Comparison of ENCODE assay signal across 1 cellular context in genomic region chr11:118789501-118790356, GRCh38.
TF ChIP-seq lines count a peak whose summit lies in the region.

No MANE protein-coding gene starts in this region.

TF ChIP-seq in K562, 482 proteins besides CTCF, POLR2A, EP300 and RAD21 (continued from another document and continues in another):
- TF ChIP-seq PKNOX1 (IDR thresholded peaks at IDR 0.05): peak; percentile 86
- TF ChIP-seq ZNF277 (CRISPR knock-in tag; IDR thresholded peaks at IDR 0.05; ENCODE audit: borderline replicate concordance): no peak
- no peak for TF ChIP-seq ZNF589 (CRISPR knock-in tag; IDR thresholded peaks at IDR 0.05; ENCODE audit: low read depth)
- TF ChIP-seq ARNT (IDR thresholded peaks at IDR 0.05): 0 out of 4 replicates have a peak, but pooled peaks of 1 of the 2 experiments have one; percentile 5
- no peak for TF ChIP-seq ESRRB (CRISPR knock-in tag; IDR thresholded peaks at IDR 0.05; ENCODE audit: borderline replicate concordance)
- TF ChIP-seq MAFG (tag; conservative IDR thresholded peaks at IDR 0.05): 0 out of 2 replicates have a peak, but pooled peaks have one; percentile 24
- TF ChIP-seq KDM5B (IDR thresholded peaks at IDR 0.05; ENCODE audit: insufficient replicate concordance, low read depth, low read length): peak; percentile 17
- TF ChIP-seq GATA2 (CRISPR knock-in tag; IDR thresholded peaks at IDR 0.05): 0 out of 2 replicates have a peak, but pooled peaks have one; percentile 9
- TF ChIP-seq VEZF1 (CRISPR knock-in tag; IDR thresholded peaks at IDR 0.05): no peak
- no peak for TF ChIP-seq ZNF79 (CRISPR knock-in tag; IDR thresholded peaks at IDR 0.05; ENCODE audit: low read depth)
- no peak for TF ChIP-seq ZC3H4 (CRISPR knock-in tag; IDR thresholded peaks at IDR 0.05; ENCODE audit: borderline replicate concordance)
- TF ChIP-seq MEIS2 (IDR thresholded peaks at IDR 0.05; ENCODE audit: partially characterized antibody): peak; percentile 34
- 0 out of 2 replicates have a peak, but pooled peaks have one; percentile 5 for TF ChIP-seq ZEB2 (IDR thresholded peaks at IDR 0.05)
- 0 out of 2 replicates have a peak, but pooled peaks have one; percentile 18 for TF ChIP-seq MBD2 (IDR thresholded peaks at IDR 0.05; ENCODE audit: borderline replicate concordance, low read depth)
- peak; percentile 51 for TF ChIP-seq HMBOX1 (IDR thresholded peaks at IDR 0.05)
- TF ChIP-seq SMARCA4 (IDR thresholded peaks at IDR 0.05): no peak; the same call in 1 of the 2 replicates
- TF ChIP-seq PBX2 (CRISPR knock-in tag; IDR thresholded peaks at IDR 0.05; ENCODE audit: low read depth): 0 out of 2 replicates have a peak, but pooled peaks have one; percentile 7
- TF ChIP-seq PBX2 (tag; conservative IDR thresholded peaks at IDR 0.05; ENCODE audit: low read depth): peak; percentile 55
- peak; percentile 9; the same call in 1 of the 2 replicates for TF ChIP-seq SOX6 (IDR thresholded peaks at IDR 0.05)
- peak; percentile 11 to 24; a peak in 2 of 4 replicates for TF ChIP-seq MLLT1 (IDR thresholded peaks at IDR 0.05)
- no peak for TF ChIP-seq ZNF184 (CRISPR knock-in tag; IDR thresholded peaks at IDR 0.05)
- TF ChIP-seq MIER1 (IDR thresholded peaks at IDR 0.05; ENCODE audit: low read depth): peak; percentile 26; the same call in 1 of the 2 replicates
- peak in 1 of 2 experiments; percentile 42; a peak in 2 of 4 replicates for TF ChIP-seq ZNF318 (IDR thresholded peaks at IDR 0.05; ENCODE audit: borderline replicate concordance in 1 of 2, low read depth in 1 of 2)
- TF ChIP-seq CREB1 (IDR thresholded peaks at IDR 0.05): no peak
- 0 out of 2 replicates have a peak, but pooled peaks have one; percentile 5 for TF ChIP-seq CREB1 (CRISPR knock-in tag; IDR thresholded peaks at IDR 0.05)
- no peak for TF ChIP-seq ZC3H11A (IDR thresholded peaks at IDR 0.05; ENCODE audit: low read depth, low read length)
- peak; percentile 32 for TF ChIP-seq SAP30 (IDR thresholded peaks at IDR 0.05; ENCODE audit: borderline replicate concordance, insufficient read depth, low read depth, low read length, poor library complexity, severe bottlenecking)
- no peak for TF ChIP-seq ZNF551 (CRISPR knock-in tag; IDR thresholded peaks at IDR 0.05)
- no peak for TF ChIP-seq PRMT5 (CRISPR knock-in tag; IDR thresholded peaks at IDR 0.05)
- 0 out of 4 replicates have a peak, but pooled peaks of 1 of the 2 experiments have one; percentile 23 for TF ChIP-seq UBTF (IDR thresholded peaks at IDR 0.05; ENCODE audit: borderline replicate concordance in 1 of 2, low read depth in 2 of 2, low read length in 2 of 2)
- TF ChIP-seq FOXK2 (conservative IDR thresholded peaks at IDR 0.05 in 1 of 2, IDR thresholded peaks at IDR 0.05 in 1 of 2; ENCODE audit: low read depth in 2 of 2): peak in 1 of 2 experiments; percentile 34; a peak in 1 of 4 replicates
- TF ChIP-seq BRD9 (IDR thresholded peaks at IDR 0.05; ENCODE audit: low read depth, partially characterized antibody): peak; percentile 54
- peak; percentile 11 for TF ChIP-seq CHD1 (IDR thresholded peaks at IDR 0.05; ENCODE audit: low read length)
- no peak for TF ChIP-seq IFI16 (CRISPR knock-in tag; IDR thresholded peaks at IDR 0.05)
- no peak for TF ChIP-seq PATZ1 (CRISPR knock-in tag; IDR thresholded peaks at IDR 0.05; ENCODE audit: borderline replicate concordance)
